In genomic region chr12:112185093-112185923, GRCh38 we compare ENCODE assay signal across 1 cellular context.
TF ChIP-seq lines count a peak whose summit lies in the region.

No MANE protein-coding gene starts in this region.

TF ChIP-seq in HepG2, 621 proteins besides CTCF, POLR2A, EP300 and RAD21:
- TF ChIP-seq ZNF382 (CRISPR knock-in tag; IDR thresholded peaks at IDR 0.05; ENCODE audit: borderline replicate concordance) = no peak
- TF ChIP-seq MTA3 (CRISPR knock-in tag; IDR thresholded peaks at IDR 0.05) = no peak
- no peak for TF ChIP-seq NPAS2 (CRISPR knock-in tag; IDR thresholded peaks at IDR 0.05; ENCODE audit: borderline replicate concordance)
- TF ChIP-seq DNMT3B (CRISPR knock-in tag; conservative IDR thresholded peaks at IDR 0.05) = no peak
- TF ChIP-seq NR1H2 (CRISPR knock-in tag; IDR thresholded peaks at IDR 0.05; ENCODE audit: borderline replicate concordance, low read depth) = no peak
- TF ChIP-seq ZBTB7B (CRISPR knock-in tag; IDR thresholded peaks at IDR 0.05) = no peak
- TF ChIP-seq ZNF766 (CRISPR knock-in tag; IDR thresholded peaks at IDR 0.05; ENCODE audit: borderline replicate concordance) = no peak
- TF ChIP-seq, protein P1, sequence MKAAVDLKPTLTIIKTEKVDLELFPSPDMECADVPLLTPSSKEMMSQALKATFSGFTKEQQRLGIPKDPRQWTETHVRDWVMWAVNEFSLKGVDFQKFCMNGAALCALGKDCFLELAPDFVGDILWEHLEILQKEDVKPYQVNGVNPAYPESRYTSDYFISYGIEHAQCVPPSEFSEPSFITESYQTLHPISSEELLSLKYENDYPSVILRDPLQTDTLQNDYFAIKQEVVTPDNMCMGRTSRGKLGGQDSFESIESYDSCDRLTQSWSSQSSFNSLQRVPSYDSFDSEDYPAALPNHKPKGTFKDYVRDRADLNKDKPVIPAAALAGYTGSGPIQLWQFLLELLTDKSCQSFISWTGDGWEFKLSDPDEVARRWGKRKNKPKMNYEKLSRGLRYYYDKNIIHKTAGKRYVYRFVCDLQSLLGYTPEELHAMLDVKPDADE (CRISPR knock-in tag; IDR thresholded peaks at IDR 0.05) = no peak
- TF ChIP-seq HIVEP1 (CRISPR knock-in tag; IDR thresholded peaks at IDR 0.05) = no peak
- no peak for TF ChIP-seq GRHL1 (CRISPR knock-in tag; conservative IDR thresholded peaks at IDR 0.05)
- no peak for TF ChIP-seq RNF2 (conservative IDR thresholded peaks at IDR 0.05; ENCODE audit: low read depth)
- no peak for TF ChIP-seq ZGPAT (CRISPR knock-in tag; IDR thresholded peaks at IDR 0.05)
- TF ChIP-seq MLX (CRISPR knock-in tag; IDR thresholded peaks at IDR 0.05) = no peak
- no peak for TF ChIP-seq CREM (IDR thresholded peaks at IDR 0.05)
- no peak for TF ChIP-seq CREM (CRISPR knock-in tag; IDR thresholded peaks at IDR 0.05)
- no peak for TF ChIP-seq MBD4 (IDR thresholded peaks at IDR 0.05; ENCODE audit: borderline replicate concordance, low read length)
- no peak for TF ChIP-seq ZNF747 (CRISPR knock-in tag; IDR thresholded peaks at IDR 0.05; ENCODE audit: borderline replicate concordance)
- no peak for TF ChIP-seq GABPB1 (CRISPR knock-in tag; IDR thresholded peaks at IDR 0.05)
- no peak for TF ChIP-seq FOXC1 (CRISPR knock-in tag; IDR thresholded peaks at IDR 0.05; ENCODE audit: borderline replicate concordance)
TF ChIP-seq in HepG2: peak in this region for 0.
